ENCODE assay signal across 14 cellular contexts in the genomic region with DNA sequence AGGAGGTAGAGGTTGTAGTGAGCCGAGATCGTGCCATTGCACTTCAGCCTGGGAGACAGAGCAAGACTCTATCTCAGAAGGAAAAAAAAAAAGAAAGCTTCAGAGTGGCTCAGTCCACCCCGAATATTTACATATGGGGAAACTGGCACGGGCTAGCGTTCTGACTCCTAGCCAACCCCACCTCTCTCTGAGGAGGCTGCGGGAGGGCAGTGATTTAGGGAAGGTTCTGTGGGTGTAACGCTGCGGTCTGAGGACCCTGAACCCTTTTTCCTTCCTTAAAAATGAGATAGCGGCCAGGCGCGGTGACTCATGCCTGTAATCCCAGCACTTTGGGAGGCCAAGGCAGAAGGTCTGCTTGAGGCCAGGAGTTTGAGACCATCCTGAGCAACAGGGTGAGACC. TPM values are rescaled to one million over a fixed set of nuclear protein-coding genes. Genes with fewer than 3 reads are reported as not detected.
DNase-seq lines count a peak whose midpoint lies in the region; ATAC-seq and TF ChIP-seq lines count a peak whose summit lies in the region.
"Had no signal": no experiment of that assay in that cellular context is flagged by ENCODE, and none has a peak within 500 bp of the region (broad histone marks: within the 10 kb centered on the region; RNA-seq: fewer than 3 reads in every experiment).

No MANE protein-coding gene starts in this region.

- no peaks in the 10 kb centered on the region for H3K9me3 ChIP-seq in BLaER1

- H3K4me1 ChIP-seq in BLaER1, result peaks cover 34% of the 10 kb centered on the region

- no peak overlapping the region for H3K27ac ChIP-seq in BLaER1
- H3K27ac ChIP-seq: brain microvascular endothelial cell, epithelial cell of prostate had no signal

- no peaks in the 10 kb centered on the region for H3K27me3 Mint-ChIP-seq in dendritic cell treated with granulocyte-macrophage colony-stimulating factor and Interleukin-4, amounts not matched to agents 40 ng/mL and 50 ng/mL, for 4 days
- H3K27me3 Mint-ChIP-seq in memory B cell (no peaks in the 10 kb centered on the region), progenitor cell of endocrine pancreas (no peaks in the 10 kb centered on the region)
- H3K27me3 Mint-ChIP-seq in activated T-helper 2 cell treated with anti-CD3 and anti-CD28 coated beads, Interferon-gamma antibody, Interleukin-2, Interleukin-4, amounts not matched to agents 10 μg/mL and 5 μg/mL and 100 μg/mL, durations not matched to agents 14 hours and 24 hours and 36 hours (ENCODE audit: low read depth), result peaks cover 41% of the 10 kb centered on the region

- H3K36me3 Mint-ChIP-seq in dendritic cell treated with granulocyte-macrophage colony-stimulating factor and Interleukin-4, amounts not matched to agents 40 ng/mL and 50 ng/mL, for 4 days (ENCODE audit: low read depth), result peaks cover 78% of the 10 kb centered on the region
- H3K36me3 Mint-ChIP-seq in memory B cell (peaks cover 4% of the 10 kb centered on the region), progenitor cell of endocrine pancreas (ENCODE audit: insufficient read depth) (peaks cover 3% of the 10 kb centered on the region)
- H3K36me3 Mint-ChIP-seq in activated T-helper 2 cell treated with anti-CD3 and anti-CD28 coated beads, Interferon-gamma antibody, Interleukin-2, Interleukin-4, amounts not matched to agents 10 μg/mL and 5 μg/mL and 100 μg/mL, durations not matched to agents 14 hours and 24 hours and 36 hours (ENCODE audit: low read depth), result no peaks in the 10 kb centered on the region

- DNase-seq in NOMO-1 (lab: John Stamatoyannopoulos, UW; ENCODE audit: unreplicated experiment in 2 of 2) (peak; percentile 77 to 80), memory B cell (ENCODE audit: low spot score in 2 of 2) (no peak), progenitor cell of endocrine pancreas (ENCODE audit: low spot score, unreplicated experiment) (no peak)
- DNase-seq in activated CD4-positive, alpha-beta T cell treated with anti-CD3 and anti-CD28 coated beads, Interleukin-2, amount 50 U/mL, for 1 hour, result no peak
- no peak for DNase-seq in activated T-helper 2 cell treated with anti-CD3 and anti-CD28 coated beads, Interferon-gamma antibody, Interleukin-2, Interleukin-4, amounts not matched to agents 10 μg/mL and 5 μg/mL and 100 μg/mL, durations not matched to agents 14 hours and 24 hours and 36 hours (ENCODE audit: low spot score)
- DNase-seq: brain microvascular endothelial cell; NCI-H1694 treated with DMSO at 0.1 percent for 48 hours; stimulated activated CD4-positive, alpha-beta T cell treated with anti-CD3 and anti-CD28 coated beads, Interleukin-4, amount 100 ng/mL, for 1 hour had no signal

- peaks cover 98% of the 10 kb centered on the region for H3K4me1 Mint-ChIP-seq in dendritic cell treated with granulocyte-macrophage colony-stimulating factor and Interleukin-4, amounts not matched to agents 40 ng/mL and 50 ng/mL, for 4 days (ENCODE audit: low read depth)
- H3K4me1 Mint-ChIP-seq in memory B cell (peaks cover 22% of the 10 kb centered on the region), progenitor cell of endocrine pancreas (ENCODE audit: low read depth) (peaks cover 2% of the 10 kb centered on the region)
- peaks cover 3% of the 10 kb centered on the region for H3K4me1 Mint-ChIP-seq in activated T-helper 2 cell treated with anti-CD3 and anti-CD28 coated beads, Interferon-gamma antibody, Interleukin-2, Interleukin-4, amounts not matched to agents 10 μg/mL and 5 μg/mL and 100 μg/mL, durations not matched to agents 14 hours and 24 hours and 36 hours (ENCODE audit: low read depth)

- no peaks in the 10 kb centered on the region for H4K20me1 ChIP-seq in BLaER1

- TF ChIP-seq CTCF in progenitor cell of endocrine pancreas (IDR thresholded peaks at IDR 0.05; ENCODE audit: unreplicated experiment), result no peak

- peak; percentile 15 for ATAC-seq in memory B cell (ENCODE audit: low read depth)
- no peak for ATAC-seq in GM21515 (IDR thresholded peaks at IDR 0.05; ENCODE audit: unreplicated experiment)
- ATAC-seq: activated CD4-positive, CD25-positive, alpha-beta regulatory T cell treated with anti-CD3 and anti-CD28 coated beads, Interleukin-2, amount 50 U/mL, for 24 hours had no signal

- no peak overlapping the region for H3K9ac ChIP-seq in BLaER1

- H3K36me3 ChIP-seq in BLaER1, result no peaks in the 10 kb centered on the region

- peak overlapping the region; percentile 96 for H3K27ac Mint-ChIP-seq in dendritic cell treated with granulocyte-macrophage colony-stimulating factor and Interleukin-4, amounts not matched to agents 40 ng/mL and 50 ng/mL, for 4 days
- no peak overlapping the region for H3K27ac Mint-ChIP-seq in memory B cell
- no peak overlapping the region for H3K27ac Mint-ChIP-seq in progenitor cell of endocrine pancreas
- no peak overlapping the region for H3K27ac Mint-ChIP-seq in activated T-helper 2 cell treated with anti-CD3 and anti-CD28 coated beads, Interferon-gamma antibody, Interleukin-2, Interleukin-4, amounts not matched to agents 10 μg/mL and 5 μg/mL and 100 μg/mL, durations not matched to agents 14 hours and 24 hours and 36 hours

- no peaks in the 10 kb centered on the region for H3K9me3 Mint-ChIP-seq in dendritic cell treated with granulocyte-macrophage colony-stimulating factor and Interleukin-4, amounts not matched to agents 40 ng/mL and 50 ng/mL, for 4 days
- no peaks in the 10 kb centered on the region for H3K9me3 Mint-ChIP-seq in memory B cell
- H3K9me3 Mint-ChIP-seq in progenitor cell of endocrine pancreas (ENCODE audit: low read depth), result no peaks in the 10 kb centered on the region
- no peaks in the 10 kb centered on the region for H3K9me3 Mint-ChIP-seq in activated T-helper 2 cell treated with anti-CD3 and anti-CD28 coated beads, Interferon-gamma antibody, Interleukin-2, Interleukin-4, amounts not matched to agents 10 μg/mL and 5 μg/mL and 100 μg/mL, durations not matched to agents 14 hours and 24 hours and 36 hours

- H3K4me3 ChIP-seq in BLaER1, result no peak overlapping the region

- H3K27me3 ChIP-seq in BLaER1, result peaks cover 39% of the 10 kb centered on the region; the same call in 1 of the 2 replicates
- H3K27me3 ChIP-seq: brain microvascular endothelial cell had no signal

- peak overlapping the region; percentile 95 for H3K4me3 Mint-ChIP-seq in dendritic cell treated with granulocyte-macrophage colony-stimulating factor and Interleukin-4, amounts not matched to agents 40 ng/mL and 50 ng/mL, for 4 days
- H3K4me3 Mint-ChIP-seq in memory B cell (no peak overlapping the region), progenitor cell of endocrine pancreas (ENCODE audit: low read depth) (no peak overlapping the region)
- no peak overlapping the region for H3K4me3 Mint-ChIP-seq in activated T-helper 2 cell treated with anti-CD3 and anti-CD28 coated beads, Interferon-gamma antibody, Interleukin-2, Interleukin-4, amounts not matched to agents 10 μg/mL and 5 μg/mL and 100 μg/mL, durations not matched to agents 14 hours and 24 hours and 36 hours (ENCODE audit: low read depth)

- intact Hi-C loops in dendritic cell treated with granulocyte-macrophage colony-stimulating factor and Interleukin-4, amounts not matched to agents 40 ng/mL and 50 ng/mL, for 4 days (cut with micrococcal nuclease), result loop anchor here (1.0 kb wide), 1 partner anchor 9 kb away; no protein-coding TSS in a partner anchor
- intact Hi-C loops in activated T-helper 2 cell treated with anti-CD3 and anti-CD28 coated beads, Interferon-gamma antibody, Interleukin-2, Interleukin-4, amounts not matched to agents 10 μg/mL and 5 μg/mL and 100 μg/mL, durations not matched to agents 14 hours and 24 hours and 36 hours (cut with micrococcal nuclease), result no loop called here

- peak overlapping the region; percentile 40 for H3K4me2 ChIP-seq in BLaER1

RNA-seq across cellular contexts. Expression of a gene that starts 5.0 kb away (rescaled TPM):
- total RNA-seq in progenitor cell of endocrine pancreas, result not detected in 2 replicates
- total RNA-seq in activated T-helper 2 cell treated with anti-CD3 and anti-CD28 coated beads, Interferon-gamma antibody, Interleukin-2, Interleukin-4, amounts not matched to agents 10 μg/mL and 5 μg/mL and 100 μg/mL, durations not matched to agents 14 hours and 24 hours and 36 hours, result not detected in 2 replicates
- total RNA-seq: RPMI7951 had no signal

RNA-seq across cellular contexts. Expression of a gene that starts 6.5 kb away (rescaled TPM):
- 10.5 and 14.4 TPM in 2 replicates for total RNA-seq in progenitor cell of endocrine pancreas
- total RNA-seq in activated T-helper 2 cell treated with anti-CD3 and anti-CD28 coated beads, Interferon-gamma antibody, Interleukin-2, Interleukin-4, amounts not matched to agents 10 μg/mL and 5 μg/mL and 100 μg/mL, durations not matched to agents 14 hours and 24 hours and 36 hours, result not detected in 2 replicates

RNA-seq across cellular contexts. Expression of a gene that starts 26.8 kb away (rescaled TPM):
- 57.7 and 61.8 TPM in 2 replicates for total RNA-seq in progenitor cell of endocrine pancreas
- total RNA-seq in activated T-helper 2 cell treated with anti-CD3 and anti-CD28 coated beads, Interferon-gamma antibody, Interleukin-2, Interleukin-4, amounts not matched to agents 10 μg/mL and 5 μg/mL and 100 μg/mL, durations not matched to agents 14 hours and 24 hours and 36 hours, result 133 and 146 TPM in 2 replicates

RNA-seq across cellular contexts. Expression of a gene that starts 45.5 kb away (rescaled TPM):
- total RNA-seq in progenitor cell of endocrine pancreas, result 234 TPM in 2 replicates
- total RNA-seq in activated T-helper 2 cell treated with anti-CD3 and anti-CD28 coated beads, Interferon-gamma antibody, Interleukin-2, Interleukin-4, amounts not matched to agents 10 μg/mL and 5 μg/mL and 100 μg/mL, durations not matched to agents 14 hours and 24 hours and 36 hours, result 15.1 and 20.3 TPM in 2 replicates

RNA-seq across cellular contexts. Expression of a gene that starts 52.0 kb away (rescaled TPM):
- 43.5 and 51.3 TPM in 2 replicates for total RNA-seq in progenitor cell of endocrine pancreas
- total RNA-seq in activated T-helper 2 cell treated with anti-CD3 and anti-CD28 coated beads, Interferon-gamma antibody, Interleukin-2, Interleukin-4, amounts not matched to agents 10 μg/mL and 5 μg/mL and 100 μg/mL, durations not matched to agents 14 hours and 24 hours and 36 hours, result 24.9 and 29.4 TPM in 2 replicates

Comparison
In these comparisons a context has a peak if more than half of its experiments do, and no peak if none do; other contexts are left out.
1. DNase-seq: peak in NOMO-1 (2 of 2); none in memory B cell (0 of 2), activated CD4-positive, alpha-beta T cell treated with anti-CD3 and anti-CD28 coated beads, Interleukin-2, amount 50 U/mL, for 1 hour (single experiment), progenitor cell of endocrine pancreas (single experiment) and activated T-helper 2 cell treated with anti-CD3 and anti-CD28 coated beads, Interferon-gamma antibody, Interleukin-2, Interleukin-4, amounts not matched to agents 10 μg/mL and 5 μg/mL and 100 μg/mL, durations not matched to agents 14 hours and 24 hours and 36 hours (single experiment).